11 cellular contexts compared by ENCODE assay signal in the genomic region with DNA sequence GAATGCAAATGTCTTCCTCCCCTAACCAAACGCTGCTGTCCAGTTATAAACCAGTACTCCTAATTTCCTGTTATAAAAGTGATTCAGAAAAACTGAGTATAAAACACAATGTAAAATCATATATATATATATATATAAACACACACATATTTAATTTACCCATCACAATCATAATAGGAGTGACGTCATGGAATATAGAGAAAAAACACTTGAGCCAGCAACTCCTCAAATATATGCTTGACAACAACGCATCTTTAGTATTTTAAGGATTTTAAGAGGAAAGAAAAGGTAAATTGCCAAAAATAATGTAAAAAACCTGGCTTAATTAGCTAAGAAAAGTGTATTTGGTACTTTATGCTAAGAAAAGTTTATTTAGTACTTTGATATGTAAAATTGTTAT.
"Had no signal": no experiment of that assay in that cellular context is flagged by ENCODE, and none has a peak within 500 bp of the region (broad histone marks: within the 10 kb centered on the region; RNA-seq: fewer than 3 reads in every experiment).

No MANE protein-coding gene starts in this region.

- H3K27ac ChIP-seq: GM23248 had no signal

- DNase-seq: GM23248, GOT3, H7, H9, HCEC 1CT, HFFc6 had no signal

- FAIRE-seq: H1, H54 had no signal

- H3K9ac ChIP-seq: GM23248 had no signal

- H3K36me3 ChIP-seq: HAP-1 had no signal

- H3K4me3 ChIP-seq: GM23248, GM23338, HAP-1 had no signal

- H2AFZ ChIP-seq: GM23248, GM23338 had no signal

- H3K9me3 ChIP-seq: HAP-1 had no signal

- ATAC-seq: GM23338, HCT116 had no signal

- H3K4me2 ChIP-seq: GM23338 had no signal

- H3K4me1 ChIP-seq: HAP-1 had no signal
